ENCODE assay signal across 8 cellular contexts in the genomic region with DNA sequence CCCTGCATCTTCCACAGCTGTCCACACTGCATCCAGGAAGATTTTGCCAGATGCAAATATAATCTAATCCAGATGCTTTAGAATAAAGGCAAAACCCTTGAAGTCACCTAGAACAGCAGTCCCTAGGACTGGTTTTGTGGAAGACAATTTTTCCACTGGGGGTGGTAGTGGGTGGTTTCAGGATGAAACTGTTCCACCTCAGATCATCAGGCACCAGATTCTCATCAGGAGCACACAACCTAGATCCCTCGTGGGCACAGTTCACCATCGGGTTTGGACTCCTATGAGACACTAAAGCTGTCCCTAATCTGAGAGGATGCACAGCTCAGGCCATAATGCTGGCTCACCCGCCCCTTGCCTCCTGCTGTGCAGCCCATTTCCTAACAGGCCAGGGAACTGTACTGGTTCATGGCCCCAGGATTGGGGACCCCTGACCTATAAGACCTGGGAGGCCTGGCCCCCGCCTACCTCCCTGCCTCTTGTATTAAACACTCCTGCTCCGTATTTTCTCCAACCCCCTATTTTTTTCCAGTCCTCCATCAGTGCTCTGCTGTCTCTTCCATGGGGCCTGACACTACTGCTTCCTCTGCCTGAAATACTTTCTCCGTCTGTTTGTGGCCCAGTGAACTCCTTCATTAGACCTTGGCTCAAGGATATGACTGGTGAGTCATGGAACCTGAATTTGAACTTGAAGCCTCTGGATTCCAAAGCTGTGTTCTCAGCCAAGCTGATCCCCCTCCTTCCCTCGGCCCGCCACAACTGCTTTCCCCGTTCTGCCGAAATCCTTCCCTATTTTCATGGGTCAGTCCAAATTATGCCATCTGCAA.
DNase-seq lines count a peak whose midpoint lies in the region; ATAC-seq, FAIRE-seq and TF ChIP-seq lines count a peak whose summit lies in the region.

No MANE protein-coding gene starts in this region.

- peak; percentile 74 for DNase-seq in H54 (ENCODE audit: insufficient read length, low spot score)
- DNase-seq in heart right ventricle = peak in 1 of 2 donors; percentile 53
- DNase-seq in skeletal muscle cell (ENCODE audit: low read depth) = peak; percentile 82
- DNase-seq in CD1c-positive myeloid dendritic cell (ENCODE audit: extremely low spot score) = no peak
- no peak for DNase-seq in inferior parietal cortex (ENCODE audit: extremely low spot score)
- no peak for DNase-seq in activated CD8-positive, alpha-beta memory T cell treated with anti-CD3 and anti-CD28 coated beads, Interleukin-2, amount 50 U/mL, for 48 hours
- no peak for DNase-seq in activated CD4-positive, alpha-beta T cell treated with anti-CD3 and anti-CD28 coated beads, Interleukin-2, amount 50 U/mL, for 1 hour

- no peaks in the 10 kb centered on the region for H3K27me3 ChIP-seq in heart right ventricle

- intact Hi-C loops in heart right ventricle (cut with DNase I) = no loop called here

- H3K27ac ChIP-seq in heart right ventricle = peak overlapping the region; percentile 65 to 87 (median 76)

- peak; percentile 36 for FAIRE-seq in H54 (lab: Jason Lieb, UNC)

- 43 to 51% methylated on average over 10 of the region's 10 CpGs for WGBS in heart right ventricle, 2 donors

- no peak for TF ChIP-seq CTCF in WI38 (IDR thresholded peaks at IDR 0.05; ENCODE audit: low read depth, low read length)
- TF ChIP-seq CTCF in heart right ventricle (IDR thresholded peaks at IDR 0.05) = no peak

- ATAC-seq in heart right ventricle = peak; percentile 86 to 96 (median 92)

- H3K36me3 ChIP-seq in heart right ventricle = peaks cover 0 to 22% (median 3%) of the 10 kb centered on the region in 9 donors

- peaks cover 5 to 42% (median 34%) of the 10 kb centered on the region in 9 donors for H3K4me1 ChIP-seq in heart right ventricle

- H3K4me3 ChIP-seq in WI38 (ENCODE audit: low read depth, low read length) (peak overlapping the region; percentile 22; the same call in 1 of the 2 replicates), heart right ventricle (no peak overlapping the region), skeletal muscle cell (ENCODE audit: low read depth, low read length) (no peak overlapping the region)

- TF ChIP-seq POLR2A in H54 (IDR thresholded peaks at IDR 0.05; ENCODE audit: low read depth, low read length) = no peak

- peaks cover 0 to 4% (median 0%) of the 10 kb centered on the region in 11 donors for H3K9me3 ChIP-seq in heart right ventricle

Comparison
In these comparisons a context has a peak if more than half of its experiments do, and no peak if none do; other contexts are left out.
1. DNase-seq: peak in H54 (single experiment) and skeletal muscle cell (single experiment); none in CD1c-positive myeloid dendritic cell (single experiment), inferior parietal cortex (single experiment), activated CD8-positive, alpha-beta memory T cell treated with anti-CD3 and anti-CD28 coated beads, Interleukin-2, amount 50 U/mL, for 48 hours (single experiment) and activated CD4-positive, alpha-beta T cell treated with anti-CD3 and anti-CD28 coated beads, Interleukin-2, amount 50 U/mL, for 1 hour (single experiment).